Comparison of ENCODE assay signal across 22 cellular contexts in the genomic region with DNA sequence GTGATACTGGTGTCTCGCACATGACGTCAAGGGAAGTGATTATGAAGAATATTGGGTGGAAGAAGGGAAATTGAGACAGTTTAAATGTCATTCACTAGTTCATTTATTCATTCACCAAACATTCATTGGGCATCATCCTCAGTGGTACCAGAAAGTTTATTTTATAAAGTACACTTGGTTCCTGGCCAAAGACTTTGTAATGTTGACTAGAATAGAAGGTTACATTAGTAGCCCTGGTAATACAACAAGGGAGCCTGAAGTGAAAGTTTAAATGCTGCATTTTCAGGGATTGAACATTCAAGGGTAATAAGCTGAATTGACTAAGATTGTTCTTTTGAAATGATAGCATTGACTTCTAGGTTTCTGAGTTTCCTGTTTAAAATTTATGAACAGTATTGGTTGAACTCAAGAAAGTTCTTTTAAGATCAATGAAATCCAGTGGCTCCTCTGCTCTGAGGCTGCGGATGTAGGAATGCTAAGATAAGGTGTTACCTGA.
DNase-seq lines count a peak whose midpoint lies in the region; ATAC-seq, FAIRE-seq and TF ChIP-seq lines count a peak whose summit lies in the region.
"Had no signal": no experiment of that assay in that cellular context is flagged by ENCODE, and none has a peak within 500 bp of the region (broad histone marks: within the 10 kb centered on the region; RNA-seq: fewer than 3 reads in every experiment).

No MANE protein-coding gene starts in this region.

- no peak overlapping the region for H3K27ac Mint-ChIP-seq in activated naive CD4-positive, alpha-beta T cell treated with anti-CD3 and anti-CD28 coated beads, Interleukin-2, amount 50 U/mL, for 72 hours
- H3K27ac Mint-ChIP-seq: B cell; CD4-positive, CD25-positive, alpha-beta regulatory T cell; CD8-positive, alpha-beta T cell had no signal

- no peak for TF ChIP-seq RAD21 in HepG2 (CRISPR knock-in tag; IDR thresholded peaks at IDR 0.05)

- intact Hi-C loops in HepG2 (cut with micrococcal nuclease; ENCODE audit: unreplicated experiment) = no loop called here
- intact Hi-C loops in right lobe of liver (cut with DNase I) = no loop called here

- CTCF ChIA-PET in HepG2 (lab: Yijun Ruan, JAX; ENCODE audit: low intra/inter-chr PET ratio, low total read pairs) = no interaction called here

- FAIRE-seq in HepG2 (lab: Jason Lieb, UNC) = no peak
- FAIRE-seq: D721Med, GM12878, GM19239, H1 had no signal

- POLR2A ChIA-PET in HepG2 (lab: Yijun Ruan, JAX) = no interaction called here

- H3K27me3 ChIP-seq in HepG2 (ENCODE audit: control insufficient read depth in 1 of 2, insufficient read depth in 2 of 2, low read length in 2 of 2) (no peaks in the 10 kb centered on the region; a peak in 1 of 5 replicates), right lobe of liver (no peaks in the 10 kb centered on the region)
- H3K27me3 ChIP-seq: BLaER1 had no signal

- H3K9me3 ChIP-seq in HepG2 (ENCODE audit: low read length) (no peaks in the 10 kb centered on the region), right lobe of liver (no peaks in the 10 kb centered on the region)

- in situ Hi-C loops in HepG2 (cut with HindIII; ENCODE audit: extremely low pct_ligation_motif_present, low pct_unique_long_range_greater_than_20kb) = no loop called here

- H3K27ac ChIP-seq in HepG2 (ENCODE audit: extremely low read length, insufficient read depth, low read length) (no peak overlapping the region), right lobe of liver (no peak overlapping the region)
- H3K27ac ChIP-seq: BLaER1, C4-2B, GM23248 had no signal

- H3K4me3 ChIP-seq in HepG2 (replicated peaks in 1 of 3; ENCODE audit: insufficient read depth in 1 of 3, low read depth in 2 of 3, low read length in 3 of 3) = no peak overlapping the region
- no peak overlapping the region for H3K4me3 ChIP-seq in right lobe of liver
- H3K4me3 ChIP-seq: BLaER1, GM12878, GM23248 had no signal

- TF ChIP-seq EP300 in HepG2 (IDR thresholded peaks at IDR 0.05; ENCODE audit: low read depth in 2 of 2, low read length in 2 of 2) (no peak), HepG2 (CRISPR knock-in tag; IDR thresholded peaks at IDR 0.05; ENCODE audit: borderline replicate concordance) (no peak)

- no peak for DNase-seq in activated naive CD4-positive, alpha-beta T cell treated with anti-CD3 and anti-CD28 coated beads, Interleukin-2, amount 50 U/mL, for 72 hours (ENCODE audit: low spot score in 2 of 2)
- no peak for DNase-seq in activated naive CD4-positive, alpha-beta T cell treated with Interleukin-2 at 50 U/mL for 16 hours
- DNase-seq in HepG2 (ENCODE audit: low spot score) (no peak), right lobe of liver (no peak), fibroblast of peridontal ligament (ENCODE audit: extremely low read depth) (peak; percentile 20), COR-L47 (lab: John Stamatoyannopoulos, UW) (no peak)
- DNase-seq: CD4-positive, CD25-positive, alpha-beta regulatory T cell; CD8-positive, alpha-beta T cell; DMS 273 treated with DMSO at 0.1 percent for 48 hours; DMS79; EL; GDM1; GM23248; H7; HCEC 1CT had no signal

- no peak overlapping the region for H3K9ac ChIP-seq in HepG2 (ENCODE audit: insufficient read depth, low read depth, low read length)
- H3K9ac ChIP-seq: BLaER1, GM23248 had no signal

- H3K4me1 ChIP-seq in HepG2 (ENCODE audit: insufficient read depth, low read length) (no peaks in the 10 kb centered on the region), right lobe of liver (no peaks in the 10 kb centered on the region)
- H3K4me1 ChIP-seq: BLaER1 had no signal

- TF ChIP-seq CTCF in HepG2 (CRISPR knock-in tag; IDR thresholded peaks at IDR 0.05) (no peak), right lobe of liver (IDR thresholded peaks at IDR 0.05) (no peak)

- peaks cover 5 to 18% of the 10 kb centered on the region in 2 donors for H3K9me3 Mint-ChIP-seq in activated naive CD4-positive, alpha-beta T cell treated with anti-CD3 and anti-CD28 coated beads, Interleukin-2, amount 50 U/mL, for 72 hours
- H3K9me3 Mint-ChIP-seq: CD8-positive, alpha-beta T cell had no signal

- no TSS peak for BruUV-seq in HepG2 (replicated peaks; lab: Mats Ljungman, UMichigan)

- H2AFZ ChIP-seq in HepG2 (ENCODE audit: low read length) = no peak overlapping the region
- H2AFZ ChIP-seq: GM23248 had no signal

- H3K4me2 ChIP-seq in HepG2 (ENCODE audit: low read depth, low read length) = no peak overlapping the region
- H3K4me2 ChIP-seq: BLaER1 had no signal

- H3K79me2 ChIP-seq in HepG2 (ENCODE audit: insufficient read depth, low read length) = no peaks in the 10 kb centered on the region

- H3K36me3 Mint-ChIP-seq in activated naive CD4-positive, alpha-beta T cell treated with anti-CD3 and anti-CD28 coated beads, Interleukin-2, amount 50 U/mL, for 72 hours = peaks cover 0 to 9% of the 10 kb centered on the region in 2 donors
- H3K36me3 Mint-ChIP-seq: CD8-positive, alpha-beta T cell had no signal

- no peaks in the 10 kb centered on the region for H3K36me3 ChIP-seq in HepG2 (replicated peaks in 1 of 2; ENCODE audit: control insufficient read depth in 1 of 2, insufficient read depth in 2 of 2, low read length in 2 of 2)
- H3K36me3 ChIP-seq in right lobe of liver = no peaks in the 10 kb centered on the region
- H3K36me3 ChIP-seq: BLaER1 had no signal

- no peaks in the 10 kb centered on the region for H4K20me1 ChIP-seq in HepG2 (ENCODE audit: insufficient read depth, low read length)
- H4K20me1 ChIP-seq: BLaER1 had no signal

- no peak for TF ChIP-seq POLR2A in HepG2 (IDR thresholded peaks at IDR 0.05; ENCODE audit: insufficient read depth in 1 of 2, low read depth in 2 of 2, low read length in 2 of 2)
- TF ChIP-seq POLR2A in right lobe of liver (IDR thresholded peaks at IDR 0.05) = no peak

- WGBS in HepG2 (ENCODE audit: low lambda C conversion rate) = 31% methylated on average over 3 of the region's 3 CpGs
- WGBS in right lobe of liver (ENCODE audit: insufficient coverage, low coverage, low lambda C conversion rate, missing lambda C conversion rate) = 93% methylated on average over 3 of the region's 3 CpGs

- peak; percentile 40 to 65 for ATAC-seq in activated naive CD4-positive, alpha-beta T cell treated with anti-CD3 and anti-CD28 coated beads, Interleukin-2, amount 50 U/mL, for 72 hours
- ATAC-seq in HepG2 (no peak), right lobe of liver (no peak)
- ATAC-seq: CD8-positive, alpha-beta T cell; GM12878 had no signal

TF ChIP-seq in HepG2, 621 proteins besides CTCF, POLR2A, EP300 and RAD21:
- 0 out of 2 replicates have a peak, but pooled peaks have one; percentile 40 for TF ChIP-seq CREB1 (IDR thresholded peaks at IDR 0.05)
- TF ChIP-seq CREB1 (CRISPR knock-in tag; IDR thresholded peaks at IDR 0.05) = no peak
- TF ChIP-seq MIXL1 (CRISPR knock-in tag; IDR thresholded peaks at IDR 0.05) = no peak
- no peak for TF ChIP-seq KLF15 (CRISPR knock-in tag; IDR thresholded peaks at IDR 0.05; ENCODE audit: borderline replicate concordance)

Comparison
In these comparisons a context has a peak if more than half of its experiments do, and no peak if none do; other contexts are left out.
1. ATAC-seq: peak in activated naive CD4-positive, alpha-beta T cell treated with anti-CD3 and anti-CD28 coated beads, Interleukin-2, amount 50 U/mL, for 72 hours (2 of 2); none in HepG2 (single experiment) and right lobe of liver (0 of 4).